1 cellular context compared by ENCODE assay signal in the genomic region with DNA sequence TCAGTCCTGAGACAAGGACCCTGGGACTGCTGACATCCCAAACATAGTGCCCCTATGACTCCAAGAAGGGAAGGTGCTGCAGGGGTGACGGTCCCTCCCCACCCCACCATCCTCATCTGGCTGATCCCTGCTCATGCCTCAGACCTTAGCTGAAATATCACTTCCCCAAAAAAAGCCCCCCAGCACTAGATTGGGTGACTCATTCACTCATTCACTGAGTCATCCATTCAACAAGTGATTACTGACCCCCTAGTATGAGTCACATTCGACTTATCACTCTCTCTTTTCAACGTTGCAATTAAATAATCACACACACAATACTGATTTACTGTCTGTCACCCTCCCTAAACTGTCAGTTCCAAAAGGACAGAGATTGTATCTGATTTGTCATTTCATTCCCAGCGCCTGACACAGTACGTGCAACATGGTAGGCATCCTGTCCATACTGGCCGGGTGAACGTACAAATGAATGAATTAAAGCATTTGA.
TF ChIP-seq lines count a peak whose summit lies in the region.

No MANE protein-coding gene starts in this region.

TF ChIP-seq in HEK293, 187 proteins besides CTCF, POLR2A, EP300 and RAD21 (continued from another document and continues in another):
- TF ChIP-seq, protein P1, sequence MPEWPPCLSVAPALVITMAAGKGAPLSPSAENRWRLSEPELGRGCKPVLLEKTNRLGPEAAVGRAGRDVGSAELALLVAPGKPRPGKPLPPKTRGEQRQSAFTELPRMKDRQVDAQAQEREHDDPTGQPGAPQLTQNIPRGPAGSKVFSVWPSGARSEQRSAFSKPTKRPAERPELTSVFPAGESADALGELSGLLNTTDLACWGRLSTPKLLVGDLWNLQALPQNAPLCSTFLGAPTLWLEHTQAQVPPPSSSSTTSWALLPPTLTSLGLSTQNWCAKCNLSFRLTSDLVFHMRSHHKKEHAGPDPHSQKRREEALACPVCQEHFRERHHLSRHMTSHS (tag by site-specific recombination; IDR thresholded peaks at IDR 0.05): peak; percentile 79; the same call in 1 of the 2 replicates
- TF ChIP-seq ZNF658 (tag by site-specific recombination; IDR thresholded peaks at IDR 0.05): no peak
- no peak for TF ChIP-seq ZBTB7A (tag by site-specific recombination; IDR thresholded peaks at IDR 0.05; ENCODE audit: low read depth)
- no peak for TF ChIP-seq ZNF354C (tag by site-specific recombination; IDR thresholded peaks at IDR 0.05; ENCODE audit: borderline replicate concordance, low read depth)
- no peak; the same call in 1 of the 2 replicates for TF ChIP-seq ZNF664 (tag by site-specific recombination; IDR thresholded peaks at IDR 0.05)
- peak; percentile 58; the same call in 1 of the 2 replicates for TF ChIP-seq ZNF600 (tag by site-specific recombination; IDR thresholded peaks at IDR 0.05)
- TF ChIP-seq SALL2 (tag by site-specific recombination; IDR thresholded peaks at IDR 0.05; ENCODE audit: borderline replicate concordance): peak; percentile 86; the same call in 1 of the 2 replicates
- peak; percentile 30; the same call in 1 of the 2 replicates for TF ChIP-seq ZNF623 (tag by site-specific recombination; IDR thresholded peaks at IDR 0.05)
- peak; percentile 43; the same call in 1 of the 2 replicates for TF ChIP-seq SP3 (tag by site-specific recombination; IDR thresholded peaks at IDR 0.05)
- TF ChIP-seq ZNF561 (tag by site-specific recombination; IDR thresholded peaks at IDR 0.05; ENCODE audit: borderline replicate concordance): no peak
- TF ChIP-seq ZSCAN30 (tag by site-specific recombination; IDR thresholded peaks at IDR 0.05): peak; percentile 92; the same call in 1 of the 2 replicates
- TF ChIP-seq ZNF350 (tag by site-specific recombination; IDR thresholded peaks at IDR 0.05): no peak
- TF ChIP-seq ZNF670 (tag by site-specific recombination; IDR thresholded peaks at IDR 0.05; ENCODE audit: low read depth): no peak
- peak; percentile 89 for TF ChIP-seq GLIS1 (tag by site-specific recombination; IDR thresholded peaks at IDR 0.05)
- no peak; the same call in 1 of the 2 replicates for TF ChIP-seq OVOL3 (tag by site-specific recombination; IDR thresholded peaks at IDR 0.05)
- TF ChIP-seq ZNF555 (tag by site-specific recombination; conservative IDR thresholded peaks at IDR 0.05): no peak
- TF ChIP-seq ZNF274 (IDR thresholded peaks at IDR 0.05; ENCODE audit: low read length): no peak
- TF ChIP-seq ZNF274 (tag by site-specific recombination; IDR thresholded peaks at IDR 0.05; ENCODE audit: borderline replicate concordance): no peak
- no peak for TF ChIP-seq ZIC2 (tag by site-specific recombination; IDR thresholded peaks at IDR 0.05)
- no peak for TF ChIP-seq ZNF777 (tag by site-specific recombination; IDR thresholded peaks at IDR 0.05; ENCODE audit: borderline replicate concordance)
- TF ChIP-seq, protein P2, sequence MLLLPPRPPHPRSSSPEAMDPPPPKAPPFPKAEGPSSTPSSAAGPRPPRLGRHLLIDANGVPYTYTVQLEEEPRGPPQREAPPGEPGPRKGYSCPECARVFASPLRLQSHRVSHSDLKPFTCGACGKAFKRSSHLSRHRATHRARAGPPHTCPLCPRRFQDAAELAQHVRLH (tag by site-specific recombination; IDR thresholded peaks at IDR 0.05): no peak
- TF ChIP-seq ZNF391 (tag by site-specific recombination; IDR thresholded peaks at IDR 0.05; ENCODE audit: borderline replicate concordance, low read depth): peak; percentile 94; the same call in 1 of the 2 replicates
- peak; percentile 79; the same call in 1 of the 2 replicates for TF ChIP-seq ZNF394 (tag by site-specific recombination; IDR thresholded peaks at IDR 0.05; ENCODE audit: borderline replicate concordance)
- peak; percentile 79 for TF ChIP-seq KLF16 (tag by site-specific recombination; IDR thresholded peaks at IDR 0.05)
- TF ChIP-seq ZNF221 (tag by site-specific recombination; IDR thresholded peaks at IDR 0.05; ENCODE audit: borderline replicate concordance): no peak
- TF ChIP-seq, protein P3, sequence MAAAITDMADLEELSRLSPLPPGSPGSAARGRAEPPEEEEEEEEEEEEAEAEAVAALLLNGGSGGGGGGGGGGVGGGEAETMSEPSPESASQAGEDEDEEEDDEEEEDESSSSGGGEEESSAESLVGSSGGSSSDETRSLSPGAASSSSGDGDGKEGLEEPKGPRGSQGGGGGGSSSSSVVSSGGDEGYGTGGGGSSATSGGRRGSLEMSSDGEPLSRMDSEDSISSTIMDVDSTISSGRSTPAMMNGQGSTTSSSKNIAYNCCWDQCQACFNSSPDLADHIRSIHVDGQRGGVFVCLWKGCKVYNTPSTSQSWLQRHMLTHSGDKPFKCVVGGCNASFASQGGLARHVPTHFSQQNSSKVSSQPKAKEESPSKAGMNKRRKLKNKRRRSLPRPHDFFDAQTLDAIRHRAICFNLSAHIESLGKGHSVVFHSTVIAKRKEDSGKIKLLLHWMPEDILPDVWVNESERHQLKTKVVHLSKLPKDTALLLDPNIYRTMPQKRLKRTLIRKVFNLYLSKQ (tag by site-specific recombination; IDR thresholded peaks at IDR 0.05; ENCODE audit: borderline replicate concordance): no peak
- TF ChIP-seq ZNF701 (tag by site-specific recombination; IDR thresholded peaks at IDR 0.05): no peak
- TF ChIP-seq, protein P4, sequence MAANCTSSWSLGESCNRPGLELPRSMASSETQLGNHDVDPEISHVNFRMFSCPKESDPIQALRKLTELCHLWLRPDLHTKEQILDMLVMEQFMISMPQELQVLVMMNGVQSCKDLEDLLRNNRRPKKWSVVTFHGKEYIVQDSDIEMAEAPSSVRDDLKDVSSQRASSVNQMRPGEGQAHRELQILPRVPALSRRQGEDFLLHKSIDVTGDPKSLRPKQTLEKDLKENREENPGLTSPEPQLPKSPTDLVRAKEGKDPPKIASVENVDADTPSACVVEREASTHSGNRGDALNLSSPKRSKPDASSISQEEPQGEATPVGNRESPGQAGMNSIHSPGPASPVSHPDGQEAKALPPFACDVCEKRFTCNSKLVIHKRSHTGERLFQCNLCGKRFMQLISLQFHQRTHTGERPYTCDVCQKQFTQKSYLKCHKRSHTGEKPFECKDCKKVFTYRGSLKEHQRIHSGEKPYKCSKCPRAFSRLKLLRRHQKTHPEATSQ (tag by site-specific recombination; IDR thresholded peaks at IDR 0.05): no peak
- no peak for TF ChIP-seq ZNF785 (tag by site-specific recombination; IDR thresholded peaks at IDR 0.05)
- TF ChIP-seq RBAK (tag by site-specific recombination; IDR thresholded peaks at IDR 0.05): peak; percentile 76
- TF ChIP-seq GLI2 (tag by site-specific recombination; IDR thresholded peaks at IDR 0.05; ENCODE audit: borderline replicate concordance, low read depth): peak; percentile 93
- TF ChIP-seq ZNF707 (tag by site-specific recombination; IDR thresholded peaks at IDR 0.05): no peak
- TF ChIP-seq, protein P5, sequence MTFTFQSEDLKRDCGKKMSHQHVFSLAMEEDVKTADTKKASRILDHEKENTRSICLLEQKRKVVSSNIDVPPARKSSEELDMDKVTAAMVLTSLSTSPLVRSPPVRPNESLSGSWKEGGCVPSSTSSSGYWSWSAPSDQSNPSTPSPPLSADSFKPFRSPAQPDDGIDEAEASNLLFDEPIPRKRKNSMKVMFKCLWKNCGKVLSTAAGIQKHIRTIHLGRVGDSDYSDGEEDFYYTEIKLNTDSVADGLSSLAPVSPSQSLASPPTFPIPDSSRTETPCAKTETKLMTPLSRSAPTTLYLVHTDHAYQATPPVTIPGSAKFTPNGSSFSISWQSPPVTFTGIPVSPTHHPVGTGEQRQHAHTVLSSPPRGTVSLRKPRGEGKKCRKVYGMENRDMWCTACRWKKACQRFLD (tag by site-specific recombination; IDR thresholded peaks at IDR 0.05): no peak
- no peak for TF ChIP-seq ZNF416 (tag by site-specific recombination; IDR thresholded peaks at IDR 0.05)
- TF ChIP-seq YY1 (tag by site-specific recombination; IDR thresholded peaks at IDR 0.05): no peak
- no peak for TF ChIP-seq ZNF549 (tag by site-specific recombination; IDR thresholded peaks at IDR 0.05)
- TF ChIP-seq ZNF768 (tag by site-specific recombination; IDR thresholded peaks at IDR 0.05): no peak
- TF ChIP-seq, protein P6, sequence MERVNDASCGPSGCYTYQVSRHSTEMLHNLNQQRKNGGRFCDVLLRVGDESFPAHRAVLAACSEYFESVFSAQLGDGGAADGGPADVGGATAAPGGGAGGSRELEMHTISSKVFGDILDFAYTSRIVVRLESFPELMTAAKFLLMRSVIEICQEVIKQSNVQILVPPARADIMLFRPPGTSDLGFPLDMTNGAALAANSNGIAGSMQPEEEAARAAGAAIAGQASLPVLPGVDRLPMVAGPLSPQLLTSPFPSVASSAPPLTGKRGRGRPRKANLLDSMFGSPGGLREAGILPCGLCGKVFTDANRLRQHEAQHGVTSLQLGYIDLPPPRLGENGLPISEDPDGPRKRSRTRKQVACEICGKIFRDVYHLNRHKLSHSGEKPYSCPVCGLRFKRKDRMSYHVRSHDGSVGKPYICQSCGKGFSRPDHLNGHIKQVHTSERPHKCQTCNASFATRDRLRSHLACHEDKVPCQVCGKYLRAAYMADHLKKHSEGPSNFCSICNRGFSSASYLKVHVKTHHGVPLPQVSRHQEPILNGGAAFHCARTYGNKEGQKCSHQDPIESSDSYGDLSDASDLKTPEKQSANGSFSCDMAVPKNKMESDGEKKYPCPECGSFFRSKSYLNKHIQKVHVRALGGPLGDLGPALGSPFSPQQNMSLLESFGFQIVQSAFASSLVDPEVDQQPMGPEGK (tag by site-specific recombination; IDR thresholded peaks at IDR 0.05): peak; percentile 99
- no peak for TF ChIP-seq HOXD13 (CRISPR knock-in tag; IDR thresholded peaks at IDR 0.05; ENCODE audit: borderline replicate concordance)
- TF ChIP-seq ZBTB17 (tag by site-specific recombination; IDR thresholded peaks at IDR 0.05): peak; percentile 72
- TF ChIP-seq ZBTB48 (tag by site-specific recombination; IDR thresholded peaks at IDR 0.05): peak; percentile 81
- TF ChIP-seq REPIN1 (tag by site-specific recombination; IDR thresholded peaks at IDR 0.05; ENCODE audit: low read depth): no peak
- TF ChIP-seq KLF7 (tag by site-specific recombination; IDR thresholded peaks at IDR 0.05; ENCODE audit: borderline replicate concordance): no peak
- TF ChIP-seq ZXDB (tag by site-specific recombination; IDR thresholded peaks at IDR 0.05): peak; percentile 89
- TF ChIP-seq BCL11B (tag by site-specific recombination; IDR thresholded peaks at IDR 0.05; ENCODE audit: low read depth): peak; percentile 87
- TF ChIP-seq, protein P7, sequence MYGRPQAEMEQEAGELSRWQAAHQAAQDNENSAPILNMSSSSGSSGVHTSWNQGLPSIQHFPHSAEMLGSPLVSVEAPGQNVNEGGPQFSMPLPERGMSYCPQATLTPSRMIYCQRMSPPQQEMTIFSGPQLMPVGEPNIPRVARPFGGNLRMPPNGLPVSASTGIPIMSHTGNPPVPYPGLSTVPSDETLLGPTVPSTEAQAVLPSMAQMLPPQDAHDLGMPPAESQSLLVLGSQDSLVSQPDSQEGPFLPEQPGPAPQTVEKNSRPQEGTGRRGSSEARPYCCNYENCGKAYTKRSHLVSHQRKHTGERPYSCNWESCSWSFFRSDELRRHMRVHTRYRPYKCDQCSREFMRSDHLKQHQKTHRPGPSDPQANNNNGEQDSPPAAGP (tag by site-specific recombination; IDR thresholded peaks at IDR 0.05): peak; percentile 100
- TF ChIP-seq, protein P8, sequence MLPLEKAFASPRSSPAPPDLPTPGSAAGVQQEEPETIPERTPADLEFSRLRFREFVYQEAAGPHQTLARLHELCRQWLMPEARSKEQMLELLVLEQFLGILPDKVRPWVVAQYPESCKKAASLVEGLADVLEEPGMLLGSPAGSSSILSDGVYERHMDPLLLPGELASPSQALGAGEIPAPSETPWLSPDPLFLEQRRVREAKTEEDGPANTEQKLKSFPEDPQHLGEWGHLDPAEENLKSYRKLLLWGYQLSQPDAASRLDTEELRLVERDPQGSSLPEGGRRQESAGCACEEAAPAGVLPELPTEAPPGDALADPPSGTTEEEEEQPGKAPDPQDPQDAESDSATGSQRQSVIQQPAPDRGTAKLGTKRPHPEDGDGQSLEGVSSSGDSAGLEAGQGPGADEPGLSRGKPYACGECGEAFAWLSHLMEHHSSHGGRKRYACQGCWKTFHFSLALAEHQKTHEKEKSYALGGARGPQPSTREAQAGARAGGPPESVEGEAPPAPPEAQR (tag by site-specific recombination; IDR thresholded peaks at IDR 0.05): no peak
- no peak for TF ChIP-seq ZNF621 (tag by site-specific recombination; IDR thresholded peaks at IDR 0.05)
- TF ChIP-seq, protein P9, sequence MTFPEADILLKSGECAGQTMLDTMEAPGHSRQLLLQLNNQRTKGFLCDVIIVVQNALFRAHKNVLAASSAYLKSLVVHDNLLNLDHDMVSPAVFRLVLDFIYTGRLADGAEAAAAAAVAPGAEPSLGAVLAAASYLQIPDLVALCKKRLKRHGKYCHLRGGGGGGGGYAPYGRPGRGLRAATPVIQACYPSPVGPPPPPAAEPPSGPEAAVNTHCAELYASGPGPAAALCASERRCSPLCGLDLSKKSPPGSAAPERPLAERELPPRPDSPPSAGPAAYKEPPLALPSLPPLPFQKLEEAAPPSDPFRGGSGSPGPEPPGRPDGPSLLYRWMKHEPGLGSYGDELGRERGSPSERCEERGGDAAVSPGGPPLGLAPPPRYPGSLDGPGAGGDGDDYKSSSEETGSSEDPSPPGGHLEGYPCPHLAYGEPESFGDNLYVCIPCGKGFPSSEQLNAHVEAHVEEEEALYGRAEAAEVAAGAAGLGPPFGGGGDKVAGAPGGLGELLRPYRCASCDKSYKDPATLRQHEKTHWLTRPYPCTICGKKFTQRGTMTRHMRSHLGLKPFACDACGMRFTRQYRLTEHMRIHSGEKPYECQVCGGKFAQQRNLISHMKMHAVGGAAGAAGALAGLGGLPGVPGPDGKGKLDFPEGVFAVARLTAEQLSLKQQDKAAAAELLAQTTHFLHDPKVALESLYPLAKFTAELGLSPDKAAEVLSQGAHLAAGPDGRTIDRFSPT (tag by site-specific recombination; IDR thresholded peaks at IDR 0.05): peak; percentile 99
- TF ChIP-seq GFI1B (tag by site-specific recombination; IDR thresholded peaks at IDR 0.05): peak; percentile 94
- TF ChIP-seq, protein P10, sequence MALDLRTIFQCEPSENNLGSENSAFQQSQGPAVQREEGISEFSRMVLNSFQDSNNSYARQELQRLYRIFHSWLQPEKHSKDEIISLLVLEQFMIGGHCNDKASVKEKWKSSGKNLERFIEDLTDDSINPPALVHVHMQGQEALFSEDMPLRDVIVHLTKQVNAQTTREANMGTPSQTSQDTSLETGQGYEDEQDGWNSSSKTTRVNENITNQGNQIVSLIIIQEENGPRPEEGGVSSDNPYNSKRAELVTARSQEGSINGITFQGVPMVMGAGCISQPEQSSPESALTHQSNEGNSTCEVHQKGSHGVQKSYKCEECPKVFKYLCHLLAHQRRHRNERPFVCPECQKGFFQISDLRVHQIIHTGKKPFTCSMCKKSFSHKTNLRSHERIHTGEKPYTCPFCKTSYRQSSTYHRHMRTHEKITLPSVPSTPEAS (tag by site-specific recombination; IDR thresholded peaks at IDR 0.05): peak; percentile 58; the same call in 1 of the 2 replicates
- no peak for TF ChIP-seq ZNF514 (tag by site-specific recombination; IDR thresholded peaks at IDR 0.05)
